23 cellular contexts compared by ENCODE assay signal in the genomic region with DNA sequence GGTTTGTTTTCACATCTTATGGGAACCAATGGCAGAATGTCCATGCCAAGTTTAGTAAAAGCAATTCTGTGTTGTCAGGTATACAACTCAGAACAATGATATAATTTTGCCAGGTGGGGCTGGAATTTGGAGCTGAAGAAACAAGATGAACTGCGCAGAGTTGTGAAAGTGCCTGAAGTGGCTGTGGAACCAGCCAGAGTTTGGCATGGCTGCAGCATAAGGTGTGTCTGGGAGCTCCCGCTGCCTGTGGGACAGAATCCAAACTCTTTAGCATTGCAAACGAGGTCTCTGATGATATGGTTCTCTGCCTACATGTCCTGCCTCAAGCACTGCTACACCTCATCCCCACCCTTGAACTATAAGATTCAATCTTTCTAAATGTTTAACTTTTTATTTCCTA.
"Had no signal": no experiment of that assay in that cellular context is flagged by ENCODE, and none has a peak within 500 bp of the region (broad histone marks: within the 10 kb centered on the region; RNA-seq: fewer than 3 reads in every experiment).

No MANE protein-coding gene starts in this region.

- H3K27ac ChIP-seq: foreskin keratinocyte, heart left ventricle, lower lobe of right lung, right atrium auricular region, testis, upper lobe of left lung had no signal

- H3K9me3 ChIP-seq: heart left ventricle, lower lobe of right lung, right atrium auricular region, testis, upper lobe of left lung had no signal

- H3K4me1 ChIP-seq: foreskin keratinocyte, heart left ventricle, lower lobe of right lung, right atrium auricular region, testis, upper lobe of left lung had no signal

- H3K4me1 Mint-ChIP-seq: activated CD4-positive, alpha-beta T cell treated with anti-CD3 and anti-CD28 coated beads for 36 hours; activated CD8-positive, alpha-beta memory T cell treated with anti-CD3 and anti-CD28 coated beads, Interleukin-2, amount 10 ng/mL, durations not matched to agents 7 days and 5 days; immature natural killer cell had no signal

- H3K27ac Mint-ChIP-seq: activated CD4-positive, alpha-beta T cell treated with anti-CD3 and anti-CD28 coated beads for 36 hours; activated CD8-positive, alpha-beta memory T cell treated with anti-CD3 and anti-CD28 coated beads, Interleukin-2, amount 10 ng/mL, durations not matched to agents 7 days and 5 days; activated CD8-positive, alpha-beta T cell treated with anti-CD3 and anti-CD28 coated beads, Interleukin-2, amount 10 ng/mL, durations not matched to agents 7 days and 5 days; activated naive CD4-positive, alpha-beta T cell treated with anti-CD3 and anti-CD28 coated beads, Interleukin-2, amount 50 U/mL, for 72 hours; activated T-helper 2 cell treated with anti-CD3 and anti-CD28 coated beads, Interferon-gamma antibody, Interleukin-2, Interleukin-4, amounts not matched to agents 10 μg/mL and 5 μg/mL and 100 μg/mL, durations not matched to agents 14 hours and 24 hours and 36 hours; immature natural killer cell; natural killer cell treated with Interleukin-12 subunit alpha and Interleukin-12 subunit beta and Interleukin-15 and Interleukin-18, amount 100 ng/mL, for 72 hours had no signal

- DNase-seq: activated CD4-positive, alpha-beta T cell treated with anti-CD3 and anti-CD28 coated beads for 36 hours; activated CD4-positive, CD25-positive, alpha-beta regulatory T cell; activated CD8-positive, alpha-beta memory T cell treated with anti-CD3 and anti-CD28 coated beads, Interleukin-2, amount 10 ng/mL, durations not matched to agents 7 days and 5 days; activated CD8-positive, alpha-beta T cell treated with anti-CD3 and anti-CD28 coated beads, Interleukin-2, amount 10 ng/mL, durations not matched to agents 7 days and 5 days; activated T-cell treated with anti-CD3 and anti-CD28 coated beads, Interleukin-2, amount 50 U/mL, for 48 hours; dermis blood vessel endothelial cell; effector CD8-positive, alpha-beta T cell; erythroblast; foreskin keratinocyte; heart left ventricle; hypothalamus; immature natural killer cell; kidney; lower lobe of right lung; mesendoderm; stimulated activated CD4-positive, alpha-beta T cell treated with anti-CD3 and anti-CD28 coated beads, Interleukin-2, amount 100 ng/mL, for 48 hours; stimulated activated naive CD4-positive, alpha-beta T cell treated with Interleukin-2 at 50 U/mL for 16 hours; testis had no signal

- H3K36me3 Mint-ChIP-seq: activated CD8-positive, alpha-beta memory T cell treated with anti-CD3 and anti-CD28 coated beads, Interleukin-2, amount 10 ng/mL, durations not matched to agents 7 days and 5 days; activated naive CD4-positive, alpha-beta T cell treated with anti-CD3 and anti-CD28 coated beads, Interleukin-2, amount 50 U/mL, for 72 hours; immature natural killer cell; natural killer cell treated with Interleukin-12 subunit alpha and Interleukin-12 subunit beta and Interleukin-15 and Interleukin-18, amount 100 ng/mL, for 72 hours had no signal

- H3K36me3 ChIP-seq: heart left ventricle, lower lobe of right lung, right atrium auricular region, upper lobe of left lung had no signal

- ATAC-seq: activated CD4-positive, alpha-beta T cell treated with anti-CD3 and anti-CD28 coated beads for 36 hours; activated CD8-positive, alpha-beta memory T cell treated with anti-CD3 and anti-CD28 coated beads, Interleukin-2, amount 10 ng/mL, durations not matched to agents 7 days and 5 days; activated CD8-positive, alpha-beta T cell treated with anti-CD3 and anti-CD28 coated beads, Interleukin-2, amount 10 ng/mL, durations not matched to agents 7 days and 5 days; activated naive CD4-positive, alpha-beta T cell treated with anti-CD3 and anti-CD28 coated beads, Interleukin-2, amount 50 U/mL, for 72 hours; foreskin keratinocyte; heart left ventricle; lower lobe of right lung; natural killer cell treated with Interleukin-12 subunit alpha and Interleukin-12 subunit beta and Interleukin-15 and Interleukin-18, amount 100 ng/mL, for 72 hours had no signal

- H3K4me3 Mint-ChIP-seq: activated CD4-positive, alpha-beta T cell treated with anti-CD3 and anti-CD28 coated beads for 36 hours; activated CD8-positive, alpha-beta memory T cell treated with anti-CD3 and anti-CD28 coated beads, Interleukin-2, amount 10 ng/mL, durations not matched to agents 7 days and 5 days; activated CD8-positive, alpha-beta T cell treated with anti-CD3 and anti-CD28 coated beads, Interleukin-2, amount 10 ng/mL, durations not matched to agents 7 days and 5 days; immature natural killer cell; natural killer cell treated with Interleukin-12 subunit alpha and Interleukin-12 subunit beta and Interleukin-15 and Interleukin-18, amount 100 ng/mL, for 72 hours had no signal

- H3K4me3 ChIP-seq: heart left ventricle, lower lobe of right lung, right atrium auricular region, testis, upper lobe of left lung had no signal

- H3K9me3 Mint-ChIP-seq: activated naive CD4-positive, alpha-beta T cell treated with anti-CD3 and anti-CD28 coated beads, Interleukin-2, amount 50 U/mL, for 72 hours; activated T-helper 2 cell treated with anti-CD3 and anti-CD28 coated beads, Interferon-gamma antibody, Interleukin-2, Interleukin-4, amounts not matched to agents 10 μg/mL and 5 μg/mL and 100 μg/mL, durations not matched to agents 14 hours and 24 hours and 36 hours; immature natural killer cell had no signal

- H3K27me3 ChIP-seq: foreskin keratinocyte, heart left ventricle, right atrium auricular region, testis, upper lobe of left lung had no signal
